8 cellular contexts compared by ENCODE assay signal in genomic region chr10:100535715-100536353, GRCh38. TPM values are rescaled to one million over a fixed set of nuclear protein-coding genes. Genes with fewer than 3 reads are reported as not detected.
DNase-seq lines count a peak whose midpoint lies in the region; ATAC-seq, FAIRE-seq and TF ChIP-seq lines count a peak whose summit lies in the region.

HIF1AN (plus strand) TSS chr10:100535943; CDS start chr10:100535959, 16 bp downstream.

- peak within 1 kb of the TSS; percentile 72 to 81 (median 78) for H3K9ac ChIP-seq in BLaER1 treated with 17β-estradiol and CSF1 and Interleukin-3, amounts not matched to agents 10 nM and 100 nM
- peak within 1 kb of the TSS; percentile 65 to 69 for H3K9ac ChIP-seq in colonic mucosa (ENCODE audit: low read depth in 2 of 2, low read length in 2 of 2)

- ATAC-seq in HG03457 (IDR thresholded peaks at IDR 0.05; ENCODE audit: unreplicated experiment), result peak; percentile 96

- H4K20me1 ChIP-seq in BLaER1 treated with 17β-estradiol and CSF1 and Interleukin-3, amounts not matched to agents 10 nM and 100 nM, result peaks cover 0 to 30% (median 19%) of the 10 kb centered on the region in 11 experiments; a peak in 13 of 22 replicates

- H3K36me3 ChIP-seq in BLaER1 treated with 17β-estradiol and CSF1 and Interleukin-3, amounts not matched to agents 10 nM and 100 nM, result peaks cover 25 to 36% (median 32%) of the 10 kb centered on the region in 11 experiments
- no peaks in the 10 kb centered on the region for H3K36me3 ChIP-seq in colonic mucosa

- no peaks in the 10 kb centered on the region for H3K27me3 ChIP-seq in BLaER1 treated with 17β-estradiol and CSF1 and Interleukin-3, amounts not matched to agents 10 nM and 100 nM
- no peaks in the 10 kb centered on the region for H3K27me3 ChIP-seq in colonic mucosa

- peak within 1 kb of the TSS; percentile 82 to 96 (median 90) for H3K4me2 ChIP-seq in BLaER1 treated with 17β-estradiol and CSF1 and Interleukin-3, amounts not matched to agents 10 nM and 100 nM

- H3K27ac ChIP-seq in BLaER1 treated with 17β-estradiol and CSF1 and Interleukin-3, amounts not matched to agents 10 nM and 100 nM, result peak within 1 kb of the TSS; percentile 65 to 87 (median 78); a peak in 21 of 22 replicates
- peak within 1 kb of the TSS; percentile 56 for H3K27ac ChIP-seq in colonic mucosa

- intact Hi-C loops in colonic mucosa (cut with DNase I), result no loop called here

- FAIRE-seq in GM19239 (lab: Jason Lieb, UNC), result peak; percentile 99

- peak within 1 kb of the TSS; percentile 58 to 76 (median 68) for H3K4me3 ChIP-seq in BLaER1 treated with 17β-estradiol and CSF1 and Interleukin-3, amounts not matched to agents 10 nM and 100 nM
- peak within 1 kb of the TSS; percentile 67 for H3K4me3 ChIP-seq in colonic mucosa

- H3K9me3 ChIP-seq in BLaER1 treated with 17β-estradiol and CSF1 and Interleukin-3, amounts not matched to agents 10 nM and 100 nM (replicated peaks in 1 of 11), result peaks cover 0 to 14% (median 7%) of the 10 kb centered on the region in 11 experiments; a peak in 13 of 22 replicates
- no peaks in the 10 kb centered on the region for H3K9me3 ChIP-seq in colonic mucosa

- DNase-seq in GM19239 (ENCODE audit: insufficient read length, low spot score) (peak; percentile 85), NCI-H524 (lab: John Stamatoyannopoulos, UW) (peak; percentile 71 to 80), colonic mucosa (peak; percentile 90), left kidney (ENCODE audit: low read depth, low spot score) (peak; percentile 98)
- DNase-seq in activated CD4-positive, alpha-beta T cell treated with anti-CD3 and anti-CD28 coated beads for 48 hours, result peak; percentile 93
- peak; percentile 84 to 90 for DNase-seq in stimulated activated CD4-positive, alpha-beta T cell treated with anti-CD3 and anti-CD28 coated beads, Interleukin-2, amount 100 ng/mL, for 24 hours

- TF ChIP-seq CTCF in colonic mucosa (IDR thresholded peaks at IDR 0.05), result peak; percentile 91

- peaks cover 33 to 43% (median 40%) of the 10 kb centered on the region in 10 experiments for H3K4me1 ChIP-seq in BLaER1 treated with 17β-estradiol and CSF1 and Interleukin-3, amounts not matched to agents 10 nM and 100 nM
- H3K4me1 ChIP-seq in colonic mucosa, result peaks cover 5% of the 10 kb centered on the region

RNA-seq across cellular contexts. Expression of gene HIF1AN, which starts in this region (rescaled TPM):
- total RNA-seq in colonic mucosa, result 10 to 100 TPM; 28.9 to 42.4 TPM

Comparison
In these comparisons a context has a peak if more than half of its experiments do, and no peak if none do; other contexts are left out.
1. Peak in every context shown above with its lines: DNase-seq, ATAC-seq, H3K4me3 ChIP-seq and H3K27ac ChIP-seq.